Comparison of ENCODE assay signal across 23 cellular contexts in the genomic region with DNA sequence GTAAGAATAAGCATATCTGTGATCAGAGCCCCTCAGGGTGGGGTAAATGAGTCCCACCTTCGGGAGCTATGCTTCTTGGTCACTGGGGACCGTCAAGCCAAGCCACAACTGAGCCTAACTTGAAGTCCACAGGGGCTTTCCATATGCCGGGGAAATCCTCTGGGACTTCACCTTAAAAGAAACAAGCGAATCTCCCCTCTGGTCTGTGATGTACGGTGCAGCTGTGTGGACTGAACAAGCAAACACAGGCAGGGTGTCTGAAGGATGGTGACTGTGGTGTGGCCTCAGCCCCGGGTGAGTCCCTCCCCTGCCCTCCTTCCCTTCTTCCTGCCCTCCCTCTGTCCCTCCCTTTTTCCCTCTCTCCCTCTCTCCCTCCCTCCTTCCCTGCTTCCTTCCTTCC. TPM values are rescaled to one million over a fixed set of nuclear protein-coding genes. Genes with fewer than 3 reads are reported as not detected.
"Had no signal": no experiment of that assay in that cellular context is flagged by ENCODE, and none has a peak within 500 bp of the region (broad histone marks: within the 10 kb centered on the region; RNA-seq: fewer than 3 reads in every experiment).

No MANE protein-coding gene starts in this region.

- ATAC-seq: activated CD8-positive, alpha-beta T cell treated with anti-CD3 and anti-CD28 coated beads for 36 hours had no signal

- DNase-seq: activated CD4-positive, alpha-beta T cell treated with anti-CD3 and anti-CD28 coated beads, Interleukin-2, amount 50 U/mL, for 1 hour; activated CD4-positive, CD25-positive, alpha-beta regulatory T cell; activated CD8-positive, alpha-beta T cell treated with anti-CD3 and anti-CD28 coated beads for 36 hours; activated effector memory CD4-positive, alpha-beta T cell treated with Interleukin-2 at 50 U/mL for 16 hours; activated naive CD4-positive, alpha-beta T cell; activated T-cell treated with anti-CD3 and anti-CD28 coated beads, Interleukin-2, amount 50 U/mL, for 24 hours; aorta; Kasumi-1; NCI-H1048; NCI-H146; NCI-H187 treated with DMSO at 0.1 percent for 48 hours; NCI-H2081 treated with DMSO at 0.1 percent for 48 hours; NCI-H446; NCI-H524; Peyer's patch; Right ventricle myocardium superior; SJCRH30; SK-N-SH; T-helper 1 cell had no signal

- H3K4me1 ChIP-seq: Peyer's patch, SJCRH30 had no signal

- H3K27ac ChIP-seq: Peyer's patch, RWPE1, SJCRH30, VCaP had no signal

- H3K27me3 ChIP-seq: Peyer's patch had no signal

- H3K4me3 ChIP-seq: Peyer's patch, SJCRH30 had no signal

- H3K36me3 ChIP-seq: Peyer's patch, SJCRH30 had no signal

RNA-seq across cellular contexts. Expression of gene PPP2R2C, which starts 29.7 kb away (rescaled TPM):
- total RNA-seq: activated CD8-positive, alpha-beta T cell treated with anti-CD3 and anti-CD28 coated beads for 36 hours; activated T-helper 1 cell treated with anti-CD3 and anti-CD28 coated beads, Interleukin-12 subunit alpha, Interleukin-12 subunit beta, Interleukin-2, Interleukin-4 antibody, amounts not matched to agents 30 ng/mL and 10 ng/mL and 1 ng/mL, durations not matched to agents 14 hours and 24 hours and 36 hours; SJCRH30; T-helper 2 cell treated with Interferon-gamma antibody and Interleukin-4, amounts not matched to agents 100 ng/mL and 5 ng/mL, for 36 hours had no signal
